ENCODE assay signal across 21 cellular contexts in genomic region chr3:146077181-146077580, GRCh38.
DNase-seq lines count a peak whose midpoint lies in the region; ATAC-seq, FAIRE-seq and TF ChIP-seq lines count a peak whose summit lies in the region.
"Had no signal": no experiment of that assay in that cellular context is flagged by ENCODE, and none has a peak within 500 bp of the region (broad histone marks: within the 10 kb centered on the region; RNA-seq: fewer than 3 reads in every experiment).

No MANE protein-coding gene starts in this region.

- no peak for TF ChIP-seq POLR2A in H54 (IDR thresholded peaks at IDR 0.05; ENCODE audit: low read depth, low read length)

- no peak for ATAC-seq in activated CD8-positive, alpha-beta memory T cell treated with anti-CD3 and anti-CD28 coated beads, Interleukin-2, amount 10 ng/mL, durations not matched to agents 7 days and 5 days
- ATAC-seq: GM23338, K562, Panc1, SK-N-SH treated with all-trans-retinoic acid at 6 μM for 48 hours had no signal

- H3K4me1 Mint-ChIP-seq in activated CD8-positive, alpha-beta memory T cell treated with anti-CD3 and anti-CD28 coated beads, Interleukin-2, amount 10 ng/mL, durations not matched to agents 7 days and 5 days, result no peaks in the 10 kb centered on the region
- H3K4me1 Mint-ChIP-seq: CD8-positive, alpha-beta memory T cell had no signal

- no peaks in the 10 kb centered on the region for H3K9me3 Mint-ChIP-seq in activated CD8-positive, alpha-beta memory T cell treated with anti-CD3 and anti-CD28 coated beads, Interleukin-2, amount 10 ng/mL, durations not matched to agents 7 days and 5 days (ENCODE audit: low read depth)
- H3K9me3 Mint-ChIP-seq: CD8-positive, alpha-beta memory T cell; GM23338 had no signal

- H3F3A ChIP-seq in smooth muscle cell (ENCODE audit: low read depth), result peaks cover 21% of the 10 kb centered on the region

- no peak for TF ChIP-seq CTCF in choroid plexus epithelial cell (conservative IDR thresholded peaks at IDR 0.05; ENCODE audit: low read depth, low read length)
- no peak for TF ChIP-seq CTCF in smooth muscle cell (IDR thresholded peaks at IDR 0.05; ENCODE audit: borderline replicate concordance, insufficient read depth, poor library complexity, severe bottlenecking)

- no peak overlapping the region for H3K9ac ChIP-seq in smooth muscle cell (ENCODE audit: low read depth)
- H3K9ac ChIP-seq: BLaER1 had no signal

- H3K4me3 ChIP-seq in SJSA1, result no peak overlapping the region
- H3K4me3 ChIP-seq in choroid plexus epithelial cell (ENCODE audit: low read depth, low read length), result no peak overlapping the region
- no peak overlapping the region for H3K4me3 ChIP-seq in smooth muscle cell
- H3K4me3 ChIP-seq: BLaER1, GM23338, K562 had no signal

- H3K4me3 Mint-ChIP-seq in activated CD8-positive, alpha-beta memory T cell treated with anti-CD3 and anti-CD28 coated beads, Interleukin-2, amount 10 ng/mL, durations not matched to agents 7 days and 5 days, result no peak overlapping the region
- H3K4me3 Mint-ChIP-seq: CD8-positive, alpha-beta memory T cell; GM23338 had no signal

- 86% methylated on average over 1 of the region's 1 CpG for WGBS in smooth muscle cell (ENCODE audit: low lambda C conversion rate)

- H3K79me2 ChIP-seq in smooth muscle cell (ENCODE audit: low read depth), result peaks cover 43% of the 10 kb centered on the region

- H3K27ac ChIP-seq in SJSA1 (peak overlapping the region; percentile 13; the same call in 1 of the 2 replicates), smooth muscle cell (ENCODE audit: low read depth) (peak overlapping the region; percentile 47)
- H3K27ac ChIP-seq: BLaER1 had no signal

- H3K9me3 ChIP-seq in SJSA1 (replicated peaks) (no peaks in the 10 kb centered on the region), smooth muscle cell (replicated peaks; ENCODE audit: low read depth) (no peaks in the 10 kb centered on the region)
- H3K9me3 ChIP-seq: BLaER1 had no signal

- FAIRE-seq in H54 (lab: Jason Lieb, UNC), result peak; percentile 38
- FAIRE-seq: GM12891, K562 had no signal

- no peaks in the 10 kb centered on the region for H3K36me3 Mint-ChIP-seq in activated CD8-positive, alpha-beta memory T cell treated with anti-CD3 and anti-CD28 coated beads, Interleukin-2, amount 10 ng/mL, durations not matched to agents 7 days and 5 days
- H3K36me3 Mint-ChIP-seq: CD8-positive, alpha-beta memory T cell had no signal

- H3K27ac Mint-ChIP-seq in activated CD8-positive, alpha-beta memory T cell treated with anti-CD3 and anti-CD28 coated beads, Interleukin-2, amount 10 ng/mL, durations not matched to agents 7 days and 5 days, result no peak overlapping the region
- H3K27ac Mint-ChIP-seq: CD8-positive, alpha-beta memory T cell; GM23338 had no signal

- peaks cover 33% of the 10 kb centered on the region for H4K20me1 ChIP-seq in smooth muscle cell (ENCODE audit: low read depth)
- H4K20me1 ChIP-seq: BLaER1 had no signal

- H3K4me1 ChIP-seq in SJSA1 (replicated peaks), result peaks cover 13% of the 10 kb centered on the region
- H3K4me1 ChIP-seq in smooth muscle cell (ENCODE audit: low read depth), result no peaks in the 10 kb centered on the region
- H3K4me1 ChIP-seq: BLaER1 had no signal

- peak overlapping the region; percentile 14 for H3K4me2 ChIP-seq in smooth muscle cell
- H3K4me2 ChIP-seq: BLaER1, GM23338 had no signal

- CTCF ChIA-PET in activated CD8-positive, alpha-beta memory T cell treated with anti-CD3 and anti-CD28 coated beads, Interleukin-2, amount 10 ng/mL, durations not matched to agents 7 days and 5 days (lab: Charles Lee), result no interaction called here

- no peak overlapping the region for H2AFZ ChIP-seq in smooth muscle cell (ENCODE audit: low read depth)
- H2AFZ ChIP-seq: GM23338 had no signal

- no peak for DNase-seq in H54 (ENCODE audit: insufficient read length, low spot score)
- peak in 1 of 2 experiments; percentile 35 for DNase-seq in SJSA1 (ENCODE audit: low read depth in 1 of 2, low spot score in 2 of 2)
- DNase-seq in choroid plexus epithelial cell (ENCODE audit: low read depth), result peak; percentile 27
- DNase-seq in smooth muscle cell (lab: John Stamatoyannopoulos, UW; ENCODE audit: unreplicated experiment), result no peak
- DNase-seq in HCEC 1CT, result no peak
- DNase-seq in activated CD8-positive, alpha-beta memory T cell treated with anti-CD3 and anti-CD28 coated beads, Interleukin-2, amount 10 ng/mL, durations not matched to agents 7 days and 5 days, result no peak
- no peak for DNase-seq in stimulated activated CD4-positive, alpha-beta T cell treated with anti-CD3 and anti-CD28 coated beads, Interleukin-15, amount 100 ng/mL, for 24 hours
- DNase-seq: CD8-positive, alpha-beta memory T cell; DND-41; GDM1; NCI-H1436; NCI-H2029; NCI-H2171 treated with DMSO at 0.1 percent for 48 hours; NCI-H748 treated with DMSO at 0.1 percent for 48 hours; Right ventricle myocardium superior had no signal

- H3K27me3 ChIP-seq in SJSA1 (replicated peaks), result no peaks in the 10 kb centered on the region; the same call in 1 of the 2 replicates
- H3K27me3 ChIP-seq in smooth muscle cell (ENCODE audit: low read depth), result no peaks in the 10 kb centered on the region
- H3K27me3 ChIP-seq: BLaER1 had no signal

- no peaks in the 10 kb centered on the region for H3K27me3 Mint-ChIP-seq in activated CD8-positive, alpha-beta memory T cell treated with anti-CD3 and anti-CD28 coated beads, Interleukin-2, amount 10 ng/mL, durations not matched to agents 7 days and 5 days
- H3K27me3 Mint-ChIP-seq: CD8-positive, alpha-beta memory T cell had no signal

- H3K36me3 ChIP-seq in SJSA1 (peaks cover 37% of the 10 kb centered on the region), smooth muscle cell (ENCODE audit: low read depth) (peaks cover 18% of the 10 kb centered on the region)
- H3K36me3 ChIP-seq: BLaER1 had no signal
